Comparison of ENCODE assay signal across 1 cellular context in the genomic region with DNA sequence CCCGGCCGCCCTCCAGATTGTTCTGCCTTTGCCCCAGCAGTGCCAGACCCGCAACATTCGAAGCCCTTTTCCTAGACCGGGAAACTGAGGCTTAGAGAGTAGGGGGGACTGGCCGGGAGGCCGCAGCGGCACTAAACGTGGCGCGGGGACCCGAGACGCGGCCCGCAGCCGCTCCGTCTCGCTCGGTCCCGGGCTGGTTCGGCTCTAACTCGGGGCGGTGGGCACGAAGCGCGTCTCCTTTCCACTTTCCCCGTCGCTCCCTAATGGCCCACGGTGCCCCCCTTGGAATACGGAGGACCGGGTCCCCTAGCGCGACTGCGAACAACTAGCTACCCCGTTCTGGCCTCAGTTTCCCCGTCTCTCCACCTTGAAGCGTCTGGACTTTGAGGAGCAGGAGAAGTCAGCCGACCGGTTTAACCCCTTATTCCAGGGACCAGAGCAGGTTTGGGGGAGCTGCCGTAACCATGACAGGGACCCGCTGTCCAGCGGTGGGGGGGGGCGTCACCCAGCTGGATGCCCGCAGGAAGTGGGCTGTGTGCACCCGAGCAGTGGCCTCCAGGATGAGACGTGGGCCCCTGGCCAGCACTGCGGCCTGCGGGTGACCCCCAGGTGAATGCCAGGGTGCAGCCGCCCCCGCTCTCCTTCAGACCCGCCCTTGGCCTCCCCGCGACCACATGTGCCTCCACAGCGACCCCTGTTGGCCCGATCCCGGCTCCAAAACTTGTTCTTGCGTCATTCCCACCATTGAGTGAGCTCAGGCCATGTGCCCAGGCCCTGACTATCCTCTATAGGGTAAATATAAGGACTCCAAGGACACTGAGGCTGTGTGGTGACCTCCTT.
TF ChIP-seq lines count a peak whose summit lies in the region.

No MANE protein-coding gene starts in this region.

TF ChIP-seq in K562, 482 proteins besides CTCF, POLR2A, EP300 and RAD21 (continued from another document and continues in another):
- TF ChIP-seq RERE (CRISPR knock-in tag; IDR thresholded peaks at IDR 0.05; ENCODE audit: borderline replicate concordance) = no peak
- TF ChIP-seq, protein P1, sequence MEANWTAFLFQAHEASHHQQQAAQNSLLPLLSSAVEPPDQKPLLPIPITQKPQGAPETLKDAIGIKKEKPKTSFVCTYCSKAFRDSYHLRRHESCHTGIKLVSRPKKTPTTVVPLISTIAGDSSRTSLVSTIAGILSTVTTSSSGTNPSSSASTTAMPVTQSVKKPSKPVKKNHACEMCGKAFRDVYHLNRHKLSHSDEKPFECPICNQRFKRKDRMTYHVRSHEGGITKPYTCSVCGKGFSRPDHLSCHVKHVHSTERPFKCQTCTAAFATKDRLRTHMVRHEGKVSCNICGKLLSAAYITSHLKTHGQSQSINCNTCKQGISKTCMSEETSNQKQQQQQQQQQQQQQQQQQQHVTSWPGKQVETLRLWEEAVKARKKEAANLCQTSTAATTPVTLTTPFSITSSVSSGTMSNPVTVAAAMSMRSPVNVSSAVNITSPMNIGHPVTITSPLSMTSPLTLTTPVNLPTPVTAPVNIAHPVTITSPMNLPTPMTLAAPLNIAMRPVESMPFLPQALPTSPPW (CRISPR knock-in tag; IDR thresholded peaks at IDR 0.05) = peak; percentile 77
- peak; percentile 75 for TF ChIP-seq POLR2G (IDR thresholded peaks at IDR 0.05; ENCODE audit: low read depth, low read length)
- TF ChIP-seq HNRNPL (IDR thresholded peaks at IDR 0.05; ENCODE audit: low read depth, low read length) = peak; percentile 57; the same call in 1 of the 2 replicates
- TF ChIP-seq ZNF316 (IDR thresholded peaks at IDR 0.05) = no peak
- 0 out of 2 replicates have a peak, but pooled peaks have one; percentile 34 for TF ChIP-seq USF2 (CRISPR knock-in tag; IDR thresholded peaks at IDR 0.05)
- TF ChIP-seq JUN (IDR thresholded peaks at IDR 0.05; ENCODE audit: borderline replicate concordance, low read depth, low read length) = peak; percentile 73; the same call in 1 of the 2 replicates
- no peak for TF ChIP-seq JUN (CRISPR knock-in tag; IDR thresholded peaks at IDR 0.05; ENCODE audit: borderline replicate concordance)
- TF ChIP-seq, protein P2, sequence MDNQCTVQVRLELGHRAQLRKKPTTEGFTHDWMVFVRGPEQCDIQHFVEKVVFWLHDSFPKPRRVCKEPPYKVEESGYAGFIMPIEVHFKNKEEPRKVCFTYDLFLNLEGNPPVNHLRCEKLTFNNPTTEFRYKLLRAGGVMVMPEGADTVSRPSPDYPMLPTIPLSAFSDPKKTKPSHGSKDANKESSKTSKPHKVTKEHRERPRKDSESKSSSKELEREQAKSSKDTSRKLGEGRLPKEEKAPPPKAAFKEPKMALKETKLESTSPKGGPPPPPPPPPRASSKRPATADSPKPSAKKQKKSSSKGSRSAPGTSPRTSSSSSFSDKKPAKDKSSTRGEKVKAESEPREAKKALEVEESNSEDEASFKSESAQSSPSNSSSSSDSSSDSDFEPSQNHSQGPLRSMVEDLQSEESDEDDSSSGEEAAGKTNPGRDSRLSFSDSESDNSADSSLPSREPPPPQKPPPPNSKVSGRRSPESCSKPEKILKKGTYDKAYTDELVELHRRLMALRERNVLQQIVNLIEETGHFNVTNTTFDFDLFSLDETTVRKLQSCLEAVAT (IDR thresholded peaks at IDR 0.05) = peak in 1 of 2 experiments; percentile 6; a peak in 1 of 4 replicates
- no peak for TF ChIP-seq MCM5 (IDR thresholded peaks at IDR 0.05; ENCODE audit: low read depth)
- TF ChIP-seq HDAC1 (IDR thresholded peaks at IDR 0.05) = peak in 1 of 2 experiments; percentile 81; a peak in 2 of 4 replicates
- 0 out of 2 replicates have a peak, but pooled peaks have one; percentile 23 for TF ChIP-seq MECOM (CRISPR knock-in tag; IDR thresholded peaks at IDR 0.05)
- TF ChIP-seq SMARCB1 (IDR thresholded peaks at IDR 0.05; ENCODE audit: insufficient read length, low read depth) = no peak
- TF ChIP-seq ZBED1 (IDR thresholded peaks at IDR 0.05) = 0 out of 2 replicates have a peak, but pooled peaks have one; percentile 33
- peak; percentile 79 for TF ChIP-seq RBM22 (IDR thresholded peaks at IDR 0.05; ENCODE audit: low read depth, low read length, poor library complexity, severe bottlenecking)
- no peak for TF ChIP-seq ZEB2 (IDR thresholded peaks at IDR 0.05)
- TF ChIP-seq, protein P3, sequence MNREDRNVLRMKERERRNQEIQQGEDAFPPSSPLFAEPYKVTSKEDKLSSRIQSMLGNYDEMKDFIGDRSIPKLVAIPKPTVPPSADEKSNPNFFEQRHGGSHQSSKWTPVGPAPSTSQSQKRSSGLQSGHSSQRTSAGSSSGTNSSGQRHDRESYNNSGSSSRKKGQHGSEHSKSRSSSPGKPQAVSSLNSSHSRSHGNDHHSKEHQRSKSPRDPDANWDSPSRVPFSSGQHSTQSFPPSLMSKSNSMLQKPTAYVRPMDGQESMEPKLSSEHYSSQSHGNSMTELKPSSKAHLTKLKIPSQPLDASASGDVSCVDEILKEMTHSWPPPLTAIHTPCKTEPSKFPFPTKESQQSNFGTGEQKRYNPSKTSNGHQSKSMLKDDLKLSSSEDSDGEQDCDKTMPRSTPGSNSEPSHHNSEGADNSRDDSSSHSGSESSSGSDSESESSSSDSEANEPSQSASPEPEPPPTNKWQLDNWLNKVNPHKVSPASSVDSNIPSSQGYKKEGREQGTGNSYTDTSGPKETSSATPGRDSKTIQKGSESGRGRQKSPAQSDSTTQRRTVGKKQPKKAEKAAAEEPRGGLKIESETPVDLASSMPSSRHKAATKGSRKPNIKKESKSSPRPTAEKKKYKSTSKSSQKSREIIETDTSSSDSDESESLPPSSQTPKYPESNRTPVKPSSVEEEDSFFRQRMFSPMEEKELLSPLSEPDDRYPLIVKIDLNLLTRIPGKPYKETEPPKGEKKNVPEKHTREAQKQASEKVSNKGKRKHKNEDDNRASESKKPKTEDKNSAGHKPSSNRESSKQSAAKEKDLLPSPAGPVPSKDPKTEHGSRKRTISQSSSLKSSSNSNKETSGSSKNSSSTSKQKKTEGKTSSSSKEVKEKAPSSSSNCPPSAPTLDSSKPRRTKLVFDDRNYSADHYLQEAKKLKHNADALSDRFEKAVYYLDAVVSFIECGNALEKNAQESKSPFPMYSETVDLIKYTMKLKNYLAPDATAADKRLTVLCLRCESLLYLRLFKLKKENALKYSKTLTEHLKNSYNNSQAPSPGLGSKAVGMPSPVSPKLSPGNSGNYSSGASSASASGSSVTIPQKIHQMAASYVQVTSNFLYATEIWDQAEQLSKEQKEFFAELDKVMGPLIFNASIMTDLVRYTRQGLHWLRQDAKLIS (CRISPR knock-in tag; IDR thresholded peaks at IDR 0.05) = peak; percentile 51; the same call in 1 of the 2 replicates
- peak; percentile 93 for TF ChIP-seq ZNF740 (CRISPR knock-in tag; IDR thresholded peaks at IDR 0.05)
- 0 out of 4 replicates have a peak, but pooled peaks of 1 of the 2 experiments have one; percentile 41 for TF ChIP-seq ZNF740 (tag; IDR thresholded peaks at IDR 0.05)
- no peak for TF ChIP-seq SRF (CRISPR knock-in tag; IDR thresholded peaks at IDR 0.05)
- TF ChIP-seq PRPF4 (IDR thresholded peaks at IDR 0.05; ENCODE audit: insufficient read depth, low read depth, low read length, poor library complexity, severe bottlenecking) = peak; percentile 48
- no peak for TF ChIP-seq STAT5A (IDR thresholded peaks at IDR 0.05; ENCODE audit: borderline replicate concordance, low read length)
- TF ChIP-seq ZNF511 (CRISPR knock-in tag; IDR thresholded peaks at IDR 0.05) = peak; percentile 49; the same call in 1 of the 2 replicates
- TF ChIP-seq, protein P4, sequence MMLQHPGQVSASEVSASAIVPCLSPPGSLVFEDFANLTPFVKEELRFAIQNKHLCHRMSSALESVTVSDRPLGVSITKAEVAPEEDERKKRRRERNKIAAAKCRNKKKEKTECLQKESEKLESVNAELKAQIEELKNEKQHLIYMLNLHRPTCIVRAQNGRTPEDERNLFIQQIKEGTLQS (IDR thresholded peaks at IDR 0.05) = peak; percentile 97
- TF ChIP-seq, protein P4 (CRISPR knock-in tag; conservative IDR thresholded peaks at IDR 0.05) = peak; percentile 81; the same call in 1 of the 2 replicates
- TF ChIP-seq ARID4B (CRISPR knock-in tag; IDR thresholded peaks at IDR 0.05) = no peak; the same call in none of the 2 replicates
